ENCODE assay signal across 17 cellular contexts in genomic region chr20:20212675-20213096, GRCh38.
DNase-seq lines count a peak whose midpoint lies in the region; ATAC-seq and TF ChIP-seq lines count a peak whose summit lies in the region.
"Had no signal": no experiment of that assay in that cellular context is flagged by ENCODE, and none has a peak within 500 bp of the region (broad histone marks: within the 10 kb centered on the region; RNA-seq: fewer than 3 reads in every experiment).

No MANE protein-coding gene starts in this region.

- H3K27me3 Mint-ChIP-seq in neural progenitor cell (ENCODE audit: insufficient read depth, low read depth), result peaks cover 8% of the 10 kb centered on the region
- H3K27me3 Mint-ChIP-seq in activated CD8-positive, alpha-beta memory T cell treated with anti-CD3 and anti-CD28 coated beads, Interleukin-2, amount 10 ng/mL, durations not matched to agents 7 days and 5 days, result peaks cover 4% of the 10 kb centered on the region

- no peaks in the 10 kb centered on the region for H3K27me3 ChIP-seq in neural progenitor cell

- H3K9ac ChIP-seq in neural progenitor cell, result no peak overlapping the region

- no peaks in the 10 kb centered on the region for H3K9me3 Mint-ChIP-seq in neural progenitor cell
- H3K9me3 Mint-ChIP-seq in activated CD8-positive, alpha-beta memory T cell treated with anti-CD3 and anti-CD28 coated beads, Interleukin-2, amount 10 ng/mL, durations not matched to agents 7 days and 5 days (ENCODE audit: low read depth), result no peaks in the 10 kb centered on the region
- H3K9me3 Mint-ChIP-seq: activated T-helper 1 cell treated with anti-CD3 and anti-CD28 coated beads, Interleukin-12 subunit alpha, Interleukin-12 subunit beta, Interleukin-2, Interleukin-4 antibody, amounts not matched to agents 30 ng/mL and 10 ng/mL and 1 ng/mL, durations not matched to agents 14 hours and 24 hours and 36 hours had no signal

- ATAC-seq in HG03442 (IDR thresholded peaks at IDR 0.05; ENCODE audit: unreplicated experiment), result no peak
- ATAC-seq in activated CD8-positive, alpha-beta memory T cell treated with anti-CD3 and anti-CD28 coated beads, Interleukin-2, amount 10 ng/mL, durations not matched to agents 7 days and 5 days, result no peak
- ATAC-seq in GM21717 (IDR thresholded peaks at IDR 0.05; ENCODE audit: unreplicated experiment), result no peak
- ATAC-seq: naive thymus-derived CD8-positive, alpha-beta T cell; SK-N-SH treated with all-trans-retinoic acid at 6 μM for 48 hours had no signal

- H3K79me2 ChIP-seq in neural progenitor cell (ENCODE audit: low read depth), result no peaks in the 10 kb centered on the region

- H3K4me1 Mint-ChIP-seq in neural progenitor cell, result peaks cover 68% of the 10 kb centered on the region
- no peaks in the 10 kb centered on the region for H3K4me1 Mint-ChIP-seq in activated CD8-positive, alpha-beta memory T cell treated with anti-CD3 and anti-CD28 coated beads, Interleukin-2, amount 10 ng/mL, durations not matched to agents 7 days and 5 days

- no peaks in the 10 kb centered on the region for H3K36me3 ChIP-seq in neural progenitor cell

- H3K4me3 ChIP-seq in neural progenitor cell, result no peak overlapping the region
- H3K4me3 ChIP-seq: lung had no signal

- H3F3A ChIP-seq in neural progenitor cell (ENCODE audit: low read depth), result peaks cover 16% of the 10 kb centered on the region

- H3K27ac ChIP-seq in neural progenitor cell, result no peak overlapping the region

- H3K27ac Mint-ChIP-seq in neural progenitor cell, result no peak overlapping the region
- H3K27ac Mint-ChIP-seq in activated CD8-positive, alpha-beta memory T cell treated with anti-CD3 and anti-CD28 coated beads, Interleukin-2, amount 10 ng/mL, durations not matched to agents 7 days and 5 days, result no peak overlapping the region
- H3K27ac Mint-ChIP-seq: activated T-helper 1 cell treated with anti-CD3 and anti-CD28 coated beads, Interleukin-12 subunit alpha, Interleukin-12 subunit beta, Interleukin-2, Interleukin-4 antibody, amounts not matched to agents 30 ng/mL and 10 ng/mL and 1 ng/mL, durations not matched to agents 14 hours and 24 hours and 36 hours; naive thymus-derived CD8-positive, alpha-beta T cell had no signal

- no peak overlapping the region for H3K4me3 Mint-ChIP-seq in neural progenitor cell
- no peak overlapping the region for H3K4me3 Mint-ChIP-seq in activated CD8-positive, alpha-beta memory T cell treated with anti-CD3 and anti-CD28 coated beads, Interleukin-2, amount 10 ng/mL, durations not matched to agents 7 days and 5 days
- H3K4me3 Mint-ChIP-seq: activated T-helper 1 cell treated with anti-CD3 and anti-CD28 coated beads, Interleukin-12 subunit alpha, Interleukin-12 subunit beta, Interleukin-2, Interleukin-4 antibody, amounts not matched to agents 30 ng/mL and 10 ng/mL and 1 ng/mL, durations not matched to agents 14 hours and 24 hours and 36 hours; naive thymus-derived CD8-positive, alpha-beta T cell had no signal

- H4K20me1 ChIP-seq in neural progenitor cell (ENCODE audit: low read depth), result no peaks in the 10 kb centered on the region

- H3K36me3 Mint-ChIP-seq in neural progenitor cell, result no peaks in the 10 kb centered on the region
- no peaks in the 10 kb centered on the region for H3K36me3 Mint-ChIP-seq in activated CD8-positive, alpha-beta memory T cell treated with anti-CD3 and anti-CD28 coated beads, Interleukin-2, amount 10 ng/mL, durations not matched to agents 7 days and 5 days
- H3K36me3 Mint-ChIP-seq: naive thymus-derived CD8-positive, alpha-beta T cell had no signal

- DNase-seq in NCI-H2171 treated with DMSO at 0.1 percent for 48 hours (lab: John Stamatoyannopoulos, UW) (peak; percentile 75), NCI-H2171 (lab: John Stamatoyannopoulos, UW) (no peak), NCI-H146 treated with DMSO at 0.1 percent for 48 hours (lab: John Stamatoyannopoulos, UW; ENCODE audit: unreplicated experiment) (peak; percentile 80), NCI-H69 (lab: John Stamatoyannopoulos, UW) (peak; percentile 96), neural progenitor cell (ENCODE audit: low spot score) (peak; percentile 35)
- DNase-seq in activated CD8-positive, alpha-beta memory T cell treated with anti-CD3 and anti-CD28 coated beads, Interleukin-2, amount 10 ng/mL, durations not matched to agents 7 days and 5 days, result no peak
- DNase-seq: 8988T; activated CD4-positive, alpha-beta T cell treated with anti-CD3 and anti-CD28 coated beads, Interleukin-2, amount 50 U/mL, for 48 hours; central memory CD4-positive, alpha-beta T cell; effector memory CD4-positive, alpha-beta T cell; naive thymus-derived CD8-positive, alpha-beta T cell; OCI-M1 had no signal

- H3K9me3 ChIP-seq in neural progenitor cell (ENCODE audit: low read depth), result no peaks in the 10 kb centered on the region

- CTCF ChIA-PET in activated CD8-positive, alpha-beta memory T cell treated with anti-CD3 and anti-CD28 coated beads, Interleukin-2, amount 10 ng/mL, durations not matched to agents 7 days and 5 days (lab: Charles Lee), result no interaction called here

- TF ChIP-seq CTCF in neural progenitor cell (IDR thresholded peaks at IDR 0.05), result no peak

- H3K4me2 ChIP-seq in neural progenitor cell, result no peak overlapping the region

- no peak overlapping the region for H2AFZ ChIP-seq in neural progenitor cell (replicated peaks)

- H3K4me1 ChIP-seq in neural progenitor cell, result peaks cover 56% of the 10 kb centered on the region

Comparison
In these comparisons a context has a peak if more than half of its experiments do, and no peak if none do; other contexts are left out.
1. DNase-seq: peak in NCI-H2171 treated with DMSO at 0.1 percent for 48 hours (single experiment), NCI-H146 treated with DMSO at 0.1 percent for 48 hours (single experiment), NCI-H69 (single experiment) and neural progenitor cell (single experiment); none in NCI-H2171 (single experiment) and activated CD8-positive, alpha-beta memory T cell treated with anti-CD3 and anti-CD28 coated beads, Interleukin-2, amount 10 ng/mL, durations not matched to agents 7 days and 5 days (single experiment).